ENCODE assay signal across 12 cellular contexts in genomic region chr6:40148882-40149573, GRCh38.
DNase-seq lines count a peak whose midpoint lies in the region; ATAC-seq and TF ChIP-seq lines count a peak whose summit lies in the region.
"Had no signal": no experiment of that assay in that cellular context is flagged by ENCODE, and none has a peak within 500 bp of the region (broad histone marks: within the 10 kb centered on the region; RNA-seq: fewer than 3 reads in every experiment).

No MANE protein-coding gene starts in this region.

- BruUV-seq in PC-9 (replicated peaks; lab: Mats Ljungman, UMichigan) = no TSS peak

- no peaks in the 10 kb centered on the region for H3K9me3 ChIP-seq in PC-9 (ENCODE audit: insufficient read depth, low read depth)

- H3K36me3 ChIP-seq in PC-9 (ENCODE audit: low read depth) = no peaks in the 10 kb centered on the region

- H4K20me1 ChIP-seq in PC-9 (ENCODE audit: insufficient read depth) = no peaks in the 10 kb centered on the region

- peak; percentile 36 for DNase-seq in SKM-1 (lab: John Stamatoyannopoulos, UW; ENCODE audit: unreplicated experiment)
- no peak for DNase-seq in activated CD4-positive, alpha-beta T cell treated with anti-CD3 and anti-CD28 coated beads, Interleukin-2, amount 50 U/mL, for 1 hour
- DNase-seq in activated T-cell treated with anti-CD3 and anti-CD28 coated beads, Interleukin-2, amount 50 U/mL, for 24 hours = no peak
- no peak for DNase-seq in activated CD8-positive, alpha-beta T cell treated with anti-CD3 and anti-CD28 coated beads, Interleukin-2, amount 10 ng/mL, durations not matched to agents 7 days and 5 days
- DNase-seq in PC-9 = no peak
- DNase-seq: activated naive CD4-positive, alpha-beta T cell treated with anti-CD3 and anti-CD28 coated beads, Interleukin-2, amount 50 U/mL, for 16 hours; NCI-H446; stimulated activated CD4-positive, alpha-beta T cell treated with anti-CD3 and anti-CD28 coated beads, Interleukin-4, amount 100 ng/mL, for 4 hours; T1000 had no signal

- H3K4me3 ChIP-seq in PC-9 = no peak overlapping the region

- no peak overlapping the region for H2AFZ ChIP-seq in PC-9

- CTCF ChIA-PET in activated CD8-positive, alpha-beta T cell treated with anti-CD3 and anti-CD28 coated beads, Interleukin-2, amount 10 ng/mL, durations not matched to agents 7 days and 5 days (lab: Charles Lee) = no interaction called here
- CTCF ChIA-PET in PC-9 (lab: Charles Lee) = no interaction called here

- intact Hi-C loops in PC-9 (cut with micrococcal nuclease; ENCODE audit: unreplicated experiment) = loop anchor here (5.0 kb wide), 1 partner anchor 597 kb away; no protein-coding TSS in a partner anchor

- no peaks in the 10 kb centered on the region for H3F3A ChIP-seq in PC-9 (ENCODE audit: insufficient read depth, low read depth)

- no peak overlapping the region for H3K4me3 Mint-ChIP-seq in activated T-cell treated with anti-CD3 and anti-CD28 coated beads, Interleukin-2, amount 50 U/mL, for 24 hours
- H3K4me3 Mint-ChIP-seq in activated CD8-positive, alpha-beta T cell treated with anti-CD3 and anti-CD28 coated beads, Interleukin-2, amount 10 ng/mL, durations not matched to agents 7 days and 5 days = no peak overlapping the region

- no peak for TF ChIP-seq CTCF in PC-9 (conservative IDR thresholded peaks at IDR 0.05)

- no peaks in the 10 kb centered on the region for H3K9me3 Mint-ChIP-seq in activated T-cell treated with anti-CD3 and anti-CD28 coated beads, Interleukin-2, amount 50 U/mL, for 24 hours
- H3K9me3 Mint-ChIP-seq in activated CD8-positive, alpha-beta T cell treated with anti-CD3 and anti-CD28 coated beads, Interleukin-2, amount 10 ng/mL, durations not matched to agents 7 days and 5 days (ENCODE audit: insufficient read depth) = no peaks in the 10 kb centered on the region

- H3K4me1 Mint-ChIP-seq in activated T-cell treated with anti-CD3 and anti-CD28 coated beads, Interleukin-2, amount 50 U/mL, for 24 hours (ENCODE audit: low read depth) = no peaks in the 10 kb centered on the region
- H3K4me1 Mint-ChIP-seq in activated CD8-positive, alpha-beta T cell treated with anti-CD3 and anti-CD28 coated beads, Interleukin-2, amount 10 ng/mL, durations not matched to agents 7 days and 5 days (ENCODE audit: low read depth) = no peaks in the 10 kb centered on the region

- no peaks in the 10 kb centered on the region for H3K79me2 ChIP-seq in PC-9 (ENCODE audit: low read depth)

- H3K27me3 ChIP-seq in PC-9 (ENCODE audit: insufficient read depth, low read depth) = peaks cover 10% of the 10 kb centered on the region; the same call in 1 of the 2 replicates

- H3K27me3 Mint-ChIP-seq in activated T-cell treated with anti-CD3 and anti-CD28 coated beads, Interleukin-2, amount 50 U/mL, for 24 hours = peaks cover 24% of the 10 kb centered on the region
- H3K27me3 Mint-ChIP-seq in activated CD8-positive, alpha-beta T cell treated with anti-CD3 and anti-CD28 coated beads, Interleukin-2, amount 10 ng/mL, durations not matched to agents 7 days and 5 days (ENCODE audit: low read depth) = no peaks in the 10 kb centered on the region

- H3K27ac Mint-ChIP-seq in activated T-cell treated with anti-CD3 and anti-CD28 coated beads, Interleukin-2, amount 50 U/mL, for 24 hours = no peak overlapping the region
- H3K27ac Mint-ChIP-seq in activated CD8-positive, alpha-beta T cell treated with anti-CD3 and anti-CD28 coated beads, Interleukin-2, amount 10 ng/mL, durations not matched to agents 7 days and 5 days = no peak overlapping the region

- POLR2A ChIA-PET in activated CD8-positive, alpha-beta T cell treated with anti-CD3 and anti-CD28 coated beads, Interleukin-2, amount 10 ng/mL, durations not matched to agents 7 days and 5 days (lab: Charles Lee) = no interaction called here
- POLR2A ChIA-PET in PC-9 (lab: Charles Lee; ENCODE audit: unreplicated experiment) = no interaction called here

- ATAC-seq in GM18519 (IDR thresholded peaks at IDR 0.05; ENCODE audit: low FRiP score, unreplicated experiment) = peak; percentile 94
- ATAC-seq in GM21526 (IDR thresholded peaks at IDR 0.05; ENCODE audit: low FRiP score, unreplicated experiment) = peak; percentile 96
- peak; percentile 100 for ATAC-seq in HG03159 (IDR thresholded peaks at IDR 0.05; ENCODE audit: unreplicated experiment)
- no peak for ATAC-seq in activated CD8-positive, alpha-beta T cell treated with anti-CD3 and anti-CD28 coated beads, Interleukin-2, amount 10 ng/mL, durations not matched to agents 7 days and 5 days

- H3K4me1 ChIP-seq in PC-9 (replicated peaks; ENCODE audit: insufficient read depth) = no peaks in the 10 kb centered on the region

- no peak overlapping the region for H3K27ac ChIP-seq in PC-9

- no peak overlapping the region for H3K4me2 ChIP-seq in PC-9

- H3K36me3 Mint-ChIP-seq in activated T-cell treated with anti-CD3 and anti-CD28 coated beads, Interleukin-2, amount 50 U/mL, for 24 hours (ENCODE audit: low read depth) = no peaks in the 10 kb centered on the region
- no peaks in the 10 kb centered on the region for H3K36me3 Mint-ChIP-seq in activated CD8-positive, alpha-beta T cell treated with anti-CD3 and anti-CD28 coated beads, Interleukin-2, amount 10 ng/mL, durations not matched to agents 7 days and 5 days (ENCODE audit: low read depth)

- no peaks in the 10 kb centered on the region for H3K9me2 ChIP-seq in PC-9 (ENCODE audit: insufficient read depth)
